ENCODE assay signal across 6 cellular contexts in the genomic region with DNA sequence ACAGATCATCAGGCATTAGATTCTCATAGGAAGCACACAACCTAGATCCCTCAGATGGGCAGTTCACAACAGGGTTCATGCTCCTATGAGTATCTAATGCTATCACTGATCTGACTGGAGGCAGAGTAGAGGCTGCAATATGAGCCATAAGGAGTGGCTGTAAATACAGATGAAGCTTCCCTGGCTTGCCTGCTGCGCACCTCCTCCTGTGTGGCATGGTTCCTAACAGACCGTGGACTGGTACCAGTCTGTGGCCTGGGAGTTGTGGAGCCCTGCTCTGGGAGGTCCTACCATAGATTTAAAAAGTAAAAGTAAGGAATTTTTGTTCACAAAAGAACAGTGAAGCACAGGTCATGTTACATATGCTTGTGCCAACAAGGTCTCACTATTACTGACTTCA. TPM values are rescaled to one million over a fixed set of nuclear protein-coding genes. Genes with fewer than 3 reads are reported as not detected.
"Had no signal": no experiment of that assay in that cellular context is flagged by ENCODE, and none has a peak within 500 bp of the region (broad histone marks: within the 10 kb centered on the region; RNA-seq: fewer than 3 reads in every experiment).

No MANE protein-coding gene starts in this region.

RNA-seq across cellular contexts. Expression of gene POTEJ, which starts 27.7 kb away (rescaled TPM):
- total RNA-seq: HT-29, HT1080, IMR-90, K562 had no signal
- polyA plus RNA-seq: HepG2, IgD-negative memory B cell, IMR-90, K562 had no signal

RNA-seq across cellular contexts. Expression of gene CFC1, which starts 39.6 kb away (rescaled TPM):
- total RNA-seq: HepG2, HT-29, HT1080, IMR-90, K562 had no signal
- polyA plus RNA-seq: HepG2, IgD-negative memory B cell, IMR-90, K562 had no signal
